In the genomic region with DNA sequence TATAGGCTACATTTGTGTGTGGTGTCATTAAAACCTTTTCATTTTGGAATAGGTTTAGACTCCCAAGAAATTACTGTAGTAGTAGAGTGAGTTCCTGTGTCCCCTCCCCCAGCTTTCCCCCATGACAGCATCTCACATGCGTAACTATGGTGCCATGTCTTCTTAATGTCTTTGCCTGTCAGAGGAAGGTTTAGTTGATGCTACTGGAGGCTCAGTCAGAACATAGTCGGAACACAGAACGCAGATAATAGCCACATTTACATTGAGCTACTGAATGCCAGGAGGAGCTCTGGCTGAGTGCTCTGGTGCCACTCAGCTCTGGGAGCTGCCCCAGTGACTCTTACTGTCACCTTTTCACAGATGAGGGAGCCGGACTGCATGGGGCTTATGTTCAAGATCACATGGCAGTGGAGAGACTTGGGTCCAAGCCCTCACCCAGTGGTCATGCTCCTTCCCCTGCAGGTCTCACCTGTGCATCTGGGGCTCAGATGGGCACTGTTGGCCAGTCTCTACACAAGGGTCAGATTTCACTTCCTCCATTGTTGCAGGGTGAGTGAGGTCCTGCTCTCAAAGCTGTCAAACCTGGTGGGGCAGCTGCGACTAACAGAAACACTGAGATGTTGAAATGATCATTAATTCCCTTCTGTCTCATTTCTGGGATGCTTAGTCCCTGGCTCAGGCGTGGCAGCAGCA, we compare ENCODE assay signal across 15 cellular contexts.
A peak's percentile ranks its signal among the peaks of the same experiment; 100 is the strongest.
DNase-seq lines count a peak whose midpoint lies in the region; ATAC-seq, FAIRE-seq and TF ChIP-seq lines count a peak whose summit lies in the region.
"Had no signal": no experiment of that assay in that cellular context is flagged by ENCODE, and none has a peak within 500 bp of the region (broad histone marks: within the 10 kb centered on the region; RNA-seq: fewer than 3 reads in every experiment).

No MANE protein-coding gene starts in this region.

- no peaks in the 10 kb centered on the region for H3K9me3 Mint-ChIP-seq in nephron
- H3K9me3 Mint-ChIP-seq: activated T-cell treated with anti-CD3 and anti-CD28 coated beads, Interleukin-2, amount 50 U/mL, for 4 hours had no signal

- H3K79me2 ChIP-seq in H1 (ENCODE audit: control insufficient read depth in 1 of 2, insufficient read depth in 2 of 2, low read length in 2 of 2), result no peaks in the 10 kb centered on the region

- H2BK12ac ChIP-seq in H1 (ENCODE audit: low read depth, low read length), result peak overlapping the region; percentile 56; the same call in 1 of the 2 replicates

- no peak overlapping the region for H3K9ac ChIP-seq in H1 (replicated peaks in 1 of 4; ENCODE audit: extremely low read depth in 1 of 4, low read depth in 3 of 4, low read length in 3 of 4)

- H4K5ac ChIP-seq in H1 (ENCODE audit: insufficient read length, low read depth, low read length), result no peak overlapping the region

- no peaks in the 10 kb centered on the region for H3K23me2 ChIP-seq in H1 (ENCODE audit: low read depth, low read length)

- H2AFZ ChIP-seq in H1 (ENCODE audit: low read length), result no peak overlapping the region

- H3K56ac ChIP-seq in H1 (replicated peaks; ENCODE audit: insufficient read length, low read depth, low read length), result no peak overlapping the region

- H3K79me1 ChIP-seq in H1 (ENCODE audit: low read depth, low read length), result no peaks in the 10 kb centered on the region; the same call in none of the 2 replicates

- CTCF ChIA-PET in H1 (lab: Charles Lee; ENCODE audit: partially characterized antibody), result interaction anchor here (0.6 to 2.8 kb wide), 4 partner anchors 27 to 982 kb away, joined by 3 to 9 read pairs (median 3); no protein-coding TSS in a partner anchor

- H3K27ac Mint-ChIP-seq in nephron, result peak overlapping the region; percentile 9 to 82 (median 69)
- H3K27ac Mint-ChIP-seq: B cell had no signal

- 0 out of 2 replicates have a peak overlapping the region, but pooled peaks have one; percentile 29 for H4K8ac ChIP-seq in H1 (ENCODE audit: extremely low read depth, insufficient read depth, low read length)

- peak overlapping the region; percentile 57 for H3K27ac ChIP-seq in 22Rv1
- H3K27ac ChIP-seq in H1 (ENCODE audit: low read depth, low read length), result no peak overlapping the region
- H3K27ac ChIP-seq: brain microvascular endothelial cell had no signal

- peaks cover 67% of the 10 kb centered on the region for H3K4me1 Mint-ChIP-seq in nephron

- H4K20me1 ChIP-seq in H1 (replicated peaks in 1 of 2; ENCODE audit: control insufficient read depth in 1 of 2, insufficient read depth in 2 of 2, low read length in 2 of 2), result no peaks in the 10 kb centered on the region

- FAIRE-seq in H1 (lab: Jason Lieb, UNC), result no peak

- H3K4me2 ChIP-seq in H1 (ENCODE audit: insufficient read depth in 1 of 2, low read depth in 2 of 2, low read length in 2 of 2), result no peak overlapping the region

- no peak overlapping the region for H3K14ac ChIP-seq in H1 (ENCODE audit: insufficient read length)

- H3K4me3 ChIP-seq in H1 (ENCODE audit: extremely low read depth in 1 of 4, insufficient read depth in 2 of 4, low read depth in 3 of 4, low read length in 4 of 4), result no peak overlapping the region

- H2BK20ac ChIP-seq in H1 (ENCODE audit: low read length), result peak overlapping the region; percentile 66; the same call in 1 of the 2 replicates

- no peak overlapping the region for H2BK120ac ChIP-seq in H1 (replicated peaks; ENCODE audit: low read depth, low read length)

- TF ChIP-seq POLR2A in H1 (IDR thresholded peaks at IDR 0.05; ENCODE audit: control extremely low read depth in 1 of 2, low read depth in 2 of 2, low read length in 2 of 2), result no peak

- H3K4ac ChIP-seq in H1 (replicated peaks; ENCODE audit: insufficient read length, low read depth, low read length), result no peak overlapping the region

- no peaks in the 10 kb centered on the region for H3K27me3 ChIP-seq in H1 (replicated peaks in 1 of 4; ENCODE audit: control insufficient read depth in 3 of 4, extremely low read depth in 1 of 4, insufficient read depth in 3 of 4, low read length in 3 of 4)
- H3K27me3 ChIP-seq: brain microvascular endothelial cell had no signal

- H3K4me1 ChIP-seq in H1 (replicated peaks in 1 of 4; ENCODE audit: control insufficient read depth in 3 of 4, insufficient read depth in 4 of 4, low read length in 3 of 4), result peaks cover 15 to 35% (median 22%) of the 10 kb centered on the region in 4 experiments

- H2AK5ac ChIP-seq in H1 (ENCODE audit: low read depth, low read length), result no peak overlapping the region

- no peaks in the 10 kb centered on the region for H3K9me3 ChIP-seq in H1 (ENCODE audit: insufficient read depth in 2 of 2, low read depth in 1 of 2, low read length in 1 of 2)

- H3K36me3 ChIP-seq in H1 (ENCODE audit: control insufficient read depth in 2 of 4, insufficient read depth in 4 of 4, low read length in 3 of 4), result no peaks in the 10 kb centered on the region
- H3K36me3 ChIP-seq: brain microvascular endothelial cell had no signal

- ATAC-seq in omental fat pad (ENCODE audit: low FRiP score) (no peak), GM21423 (IDR thresholded peaks at IDR 0.05; ENCODE audit: unreplicated experiment) (no peak), HG02763 (IDR thresholded peaks at IDR 0.05; ENCODE audit: unreplicated experiment) (no peak), HG02759 (IDR thresholded peaks at IDR 0.05; ENCODE audit: unreplicated experiment) (no peak)
- ATAC-seq: activated T-cell treated with anti-CD3 and anti-CD28 coated beads, Interleukin-2, amount 50 U/mL, for 4 hours had no signal

- no peak overlapping the region for H2BK5ac ChIP-seq in H1 (ENCODE audit: low read depth, low read length)

- no peak overlapping the region for H3K4me3 Mint-ChIP-seq in nephron
- H3K4me3 Mint-ChIP-seq: B cell had no signal

- no peak overlapping the region for H3K18ac ChIP-seq in H1 (ENCODE audit: extremely low read depth, low read length)

- POLR2A ChIA-PET in H1 (lab: Charles Lee; ENCODE audit: partially characterized antibody), result no interaction called here

- DNase-seq in H1 (ENCODE audit: low read depth in 1 of 2, low spot score in 2 of 2) (no peak), omental fat pad (ENCODE audit: low spot score) (no peak)
- DNase-seq: activated CD4-positive, CD25-positive, alpha-beta regulatory T cell; activated T-cell treated with anti-CD3 and anti-CD28 coated beads, Interleukin-2, amount 50 U/mL, for 4 hours; brain microvascular endothelial cell; GF-D8; NCI-H226; stimulated activated CD8-positive, alpha-beta memory T cell treated with anti-CD3 and anti-CD28 coated beads, Interleukin-4, amount 100 ng/mL, for 48 hours had no signal

- 84% methylated on average over 6 of the region's 6 CpGs; no CpG with 5 or more reads in 1 of the 2 experiments for WGBS in H1 (ENCODE audit: extremely low coverage in 1 of 2, insufficient coverage in 1 of 2, insufficient read length in 1 of 2, insufficient replicate concordance in 2 of 2, low coverage in 1 of 2, low lambda C conversion rate in 2 of 2, missing lambda C conversion rate in 1 of 2), 2 experiments

- no peak overlapping the region for H3K23ac ChIP-seq in H1 (ENCODE audit: insufficient read length)

- H3K27me3 Mint-ChIP-seq in nephron (ENCODE audit: low read depth), result no peaks in the 10 kb centered on the region
- H3K27me3 Mint-ChIP-seq: B cell had no signal

- TF ChIP-seq EP300 in Ishikawa (IDR thresholded peaks at IDR 0.05; ENCODE audit: borderline replicate concordance), result peak; percentile 81
- no peak for TF ChIP-seq EP300 in H1 (IDR thresholded peaks at IDR 0.05; ENCODE audit: borderline replicate concordance in 1 of 2, low read depth in 2 of 2, low read length in 2 of 2)

- peak overlapping the region; percentile 56 for H4K91ac ChIP-seq in H1 (replicated peaks; ENCODE audit: insufficient read length, low read length)

- 0 out of 2 replicates have a peak overlapping the region, but pooled peaks have one; percentile 5 for H2BK15ac ChIP-seq in H1 (ENCODE audit: low read length)

- no peak for TF ChIP-seq CTCF in 22Rv1 (IDR thresholded peaks at IDR 0.05)
- no peak for TF ChIP-seq CTCF in H1 (IDR thresholded peaks at IDR 0.05; ENCODE audit: control extremely low read depth in 1 of 3, insufficient read depth in 1 of 3, low read depth in 1 of 3, low read length in 3 of 3)
- TF ChIP-seq CTCF in nephron (IDR thresholded peaks at IDR 0.05; ENCODE audit: unreplicated experiment in 3 of 3), result no peak
- TF ChIP-seq CTCF in omental fat pad (IDR thresholded peaks at IDR 0.05), result no peak

- peak; percentile 36 for TF ChIP-seq RAD21 in Ishikawa (IDR thresholded peaks at IDR 0.05; ENCODE audit: low read depth)
- TF ChIP-seq RAD21 in H1 (IDR thresholded peaks at IDR 0.05 in 1 of 2, conservative IDR thresholded peaks at IDR 0.05 in 1 of 2; ENCODE audit: low read depth in 2 of 2, low read length in 2 of 2), result no peak

- peaks cover 8% of the 10 kb centered on the region for H3K36me3 Mint-ChIP-seq in nephron (ENCODE audit: low read depth)

TF ChIP-seq in Ishikawa, 13 proteins besides CTCF, POLR2A, EP300 and RAD21 (continues in another document):
- TF ChIP-seq EGR1 (IDR thresholded peaks at IDR 0.05) (no peak), CREB1 (IDR thresholded peaks at IDR 0.05; ENCODE audit: low read depth) (no peak), TEAD4 (IDR thresholded peaks at IDR 0.05) (peak; percentile 77), YY1 (IDR thresholded peaks at IDR 0.05; ENCODE audit: low read depth) (peak; percentile 64), NFIC (IDR thresholded peaks at IDR 0.05) (peak; percentile 70; the same call in 1 of the 2 replicates), TAF1 (IDR thresholded peaks at IDR 0.05; ENCODE audit: low read depth) (no peak), CEBPB (IDR thresholded peaks at IDR 0.05) (peak; percentile 89), FOXM1 (IDR thresholded peaks at IDR 0.05; ENCODE audit: borderline replicate concordance, low read depth) (peak; percentile 65; the same call in 1 of the 2 replicates)
- TF ChIP-seq, protein P1, sequence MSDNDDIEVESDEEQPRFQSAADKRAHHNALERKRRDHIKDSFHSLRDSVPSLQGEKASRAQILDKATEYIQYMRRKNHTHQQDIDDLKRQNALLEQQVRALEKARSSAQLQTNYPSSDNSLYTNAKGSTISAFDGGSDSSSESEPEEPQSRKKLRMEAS (IDR thresholded peaks at IDR 0.05), result peak; percentile 86

TF ChIP-seq in H1, 55 proteins besides CTCF, POLR2A, EP300 and RAD21 (continues in another document):
- no peak for TF ChIP-seq YY1 (IDR thresholded peaks at IDR 0.05; ENCODE audit: low read depth, low read length)
- TF ChIP-seq MAFK (IDR thresholded peaks at IDR 0.05; ENCODE audit: low read depth, low read length), result no peak
- no peak for TF ChIP-seq KDM1A (IDR thresholded peaks at IDR 0.05; ENCODE audit: borderline replicate concordance, low read length)
- TF ChIP-seq SP4 (IDR thresholded peaks at IDR 0.05; ENCODE audit: low read length), result no peak
- no peak for TF ChIP-seq RBBP5 (IDR thresholded peaks at IDR 0.05; ENCODE audit: borderline replicate concordance, low read depth, low read length)
- TF ChIP-seq NRF1 (IDR thresholded peaks at IDR 0.05; ENCODE audit: low read depth, low read length), result no peak
- TF ChIP-seq POU5F1 (IDR thresholded peaks at IDR 0.05; ENCODE audit: low read depth, low read length), result no peak
